In genomic region chr20:9220874-9221547, GRCh38 we compare ENCODE assay signal across 13 cellular contexts.
DNase-seq lines count a peak whose midpoint lies in the region; ATAC-seq, FAIRE-seq and TF ChIP-seq lines count a peak whose summit lies in the region.
"Had no signal": no experiment of that assay in that cellular context is flagged by ENCODE, and none has a peak within 500 bp of the region (broad histone marks: within the 10 kb centered on the region; RNA-seq: fewer than 3 reads in every experiment).

No MANE protein-coding gene starts in this region.

- TF ChIP-seq POLR2A in thyroid gland (IDR thresholded peaks at IDR 0.05) = no peak

- peaks cover 2% of the 10 kb centered on the region for H3K36me3 Mint-ChIP-seq in astrocyte (ENCODE audit: low read depth, unreplicated experiment)
- H3K36me3 Mint-ChIP-seq: T-cell had no signal

- 33 to 39% methylated on average over 6 of the region's 6 CpGs for WGBS in thyroid gland, 2 donors

- H3K27me3 ChIP-seq in astrocyte (ENCODE audit: insufficient read depth, low read length) = no peaks in the 10 kb centered on the region
- no peaks in the 10 kb centered on the region for H3K27me3 ChIP-seq in thyroid gland

- H3K9me3 Mint-ChIP-seq in astrocyte (ENCODE audit: unreplicated experiment) = no peaks in the 10 kb centered on the region

- no peak overlapping the region for H2AFZ ChIP-seq in astrocyte (ENCODE audit: low read depth, low read length)

- H3K4me1 Mint-ChIP-seq in astrocyte (ENCODE audit: low read depth, unreplicated experiment) = peaks cover 37% of the 10 kb centered on the region
- H3K4me1 Mint-ChIP-seq: T-cell had no signal

- H3K27ac Mint-ChIP-seq in astrocyte (ENCODE audit: unreplicated experiment) = peak overlapping the region; percentile 50
- H3K27ac Mint-ChIP-seq: T-cell had no signal

- H3K4me3 Mint-ChIP-seq in astrocyte (ENCODE audit: unreplicated experiment) = no peak overlapping the region
- H3K4me3 Mint-ChIP-seq: T-cell had no signal

- H3K27ac ChIP-seq in astrocyte (ENCODE audit: low read depth, low read length) (no peak overlapping the region), thyroid gland (peak overlapping the region; percentile 16 to 55 (median 52))
- H3K27ac ChIP-seq: epithelial cell of prostate had no signal

- H3K4me2 ChIP-seq in astrocyte (ENCODE audit: low read length) = peak overlapping the region; percentile 8

- no peak for TF ChIP-seq CTCF in astrocyte (IDR thresholded peaks at IDR 0.05; ENCODE audit: insufficient read depth, low read depth, low read length)
- no peak for TF ChIP-seq CTCF in thyroid gland (IDR thresholded peaks at IDR 0.05)
- TF ChIP-seq CTCF in GM10266 (IDR thresholded peaks at IDR 0.05; ENCODE audit: control insufficient read depth, insufficient read depth, low read depth, missing control alignments) = no peak

- peak; percentile 86 for FAIRE-seq in astrocyte (lab: Jason Lieb, UNC)

- H3K4me3 ChIP-seq in astrocyte (ENCODE audit: insufficient read depth, low read depth, low read length) (no peak overlapping the region), thyroid gland (replicated peaks in 1 of 3) (no peak overlapping the region)

- H3K9me3 ChIP-seq in astrocyte (ENCODE audit: insufficient read depth, low read depth, low read length) = no peaks in the 10 kb centered on the region
- no peaks in the 10 kb centered on the region for H3K9me3 ChIP-seq in thyroid gland

- no peaks in the 10 kb centered on the region for H3K79me2 ChIP-seq in astrocyte (ENCODE audit: insufficient read depth, low read length)

- H3K4me1 ChIP-seq in astrocyte (ENCODE audit: insufficient read depth, low read length) = peaks cover 11% of the 10 kb centered on the region
- H3K4me1 ChIP-seq in thyroid gland = peaks cover 21 to 30% of the 10 kb centered on the region in 2 donors

- DNase-seq in HCEC 1CT (peak; percentile 23), astrocyte (ENCODE audit: low read depth) (peak; percentile 94), inferior parietal cortex (ENCODE audit: extremely low spot score) (peak; percentile 17), thyroid gland (peak; percentile 62), GM10266 (ENCODE audit: extremely low spot score) (no peak)
- DNase-seq: activated CD4-positive, alpha-beta T cell treated with anti-CD3 and anti-CD28 coated beads, Interleukin-2, amount 50 U/mL, for 1 hour; activated effector memory CD4-positive, alpha-beta T cell treated with Interleukin-2 at 50 U/mL for 16 hours; NCI-H2171; right cardiac atrium; T-cell had no signal

- H4K20me1 ChIP-seq in astrocyte (ENCODE audit: insufficient read depth, low read length) = no peaks in the 10 kb centered on the region

- H3K36me3 ChIP-seq in astrocyte (ENCODE audit: insufficient read depth, low read length) (no peaks in the 10 kb centered on the region), thyroid gland (no peaks in the 10 kb centered on the region)

- intact Hi-C loops in thyroid gland (cut with DNase I) = no loop called here

- H3K9ac ChIP-seq in astrocyte (ENCODE audit: low read length) = no peak overlapping the region

- no peaks in the 10 kb centered on the region for H3K27me3 Mint-ChIP-seq in astrocyte (ENCODE audit: low read depth, unreplicated experiment)
- H3K27me3 Mint-ChIP-seq: T-cell had no signal

- ATAC-seq in HG02884 (IDR thresholded peaks at IDR 0.05; ENCODE audit: unreplicated experiment) (no peak), GM21619 (IDR thresholded peaks at IDR 0.05; ENCODE audit: unreplicated experiment) (no peak)
- ATAC-seq: right cardiac atrium, T-cell had no signal
